ENCODE assay signal across 21 cellular contexts in the genomic region with DNA sequence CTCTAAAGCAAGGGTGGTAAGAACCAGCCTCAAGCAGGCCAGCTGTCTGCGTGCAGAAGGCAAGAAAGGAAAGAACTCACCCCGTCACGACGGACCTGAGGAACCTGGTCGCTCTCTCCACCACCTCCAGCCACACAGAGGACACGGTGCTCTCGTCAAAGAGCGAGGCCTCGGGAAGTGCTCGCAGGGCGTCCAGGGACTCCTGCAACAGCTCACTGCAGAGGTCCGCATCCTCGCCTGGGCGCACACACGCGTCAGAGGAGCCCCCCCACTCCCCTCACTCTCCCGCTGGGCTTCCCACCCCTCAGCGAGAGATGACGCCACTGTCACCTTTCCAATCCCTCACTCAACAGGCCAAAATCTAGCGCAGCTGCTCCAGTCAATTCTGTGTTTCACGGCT. TPM values are rescaled to one million over a fixed set of nuclear protein-coding genes. Genes with fewer than 3 reads are reported as not detected.
DNase-seq lines count a peak whose midpoint lies in the region; ATAC-seq, FAIRE-seq and TF ChIP-seq lines count a peak whose summit lies in the region.
"Had no signal": no experiment of that assay in that cellular context is flagged by ENCODE, and none has a peak within 500 bp of the region (broad histone marks: within the 10 kb centered on the region; RNA-seq: fewer than 3 reads in every experiment).

No MANE protein-coding gene starts in this region.

- H3K27me3 ChIP-seq in H9 (ENCODE audit: insufficient read depth, low read length): no peaks in the 10 kb centered on the region
- no peaks in the 10 kb centered on the region for H3K27me3 ChIP-seq in K562 (ENCODE audit: control insufficient read depth in 2 of 2, insufficient read depth in 2 of 2, low read length in 2 of 2)
- H3K27me3 ChIP-seq: BE2C had no signal

- H2BK120ac ChIP-seq in H9 (ENCODE audit: low read depth, low read length, poor library complexity, severe bottlenecking): no peak overlapping the region

- WGBS in H9 (ENCODE audit: extremely low coverage, insufficient read length, low lambda C conversion rate): no CpG with 5 or more reads among the region's 21 CpGs
- WGBS in K562 (ENCODE audit: insufficient coverage, low coverage, missing lambda C conversion rate): 97% methylated on average over 17 of the region's 21 CpGs

- H3K9me3 ChIP-seq in H9 (ENCODE audit: control insufficient read depth, low read depth, low read length): no peaks in the 10 kb centered on the region
- no peaks in the 10 kb centered on the region for H3K9me3 ChIP-seq in K562 (replicated peaks; ENCODE audit: control insufficient read depth, insufficient read depth, low read depth, low read length)
- H3K9me3 ChIP-seq: BE2C had no signal

- no peak for FAIRE-seq in K562 (lab: Jason Lieb, UNC)
- FAIRE-seq: A204.1, G401.6, GM12892 had no signal

- DNase-seq in H9: no peak
- DNase-seq in K562 (ENCODE audit: extremely low read depth in 1 of 4, low spot score in 3 of 4): no peak
- peak; percentile 81 for DNase-seq in mesenteric fat pad (ENCODE audit: low spot score)
- no peak for DNase-seq in osteocyte (ENCODE audit: extremely low spot score, unreplicated experiment)
- DNase-seq in GDM1 (lab: John Stamatoyannopoulos, UW): no peak
- DNase-seq in ACHN: no peak
- no peak for DNase-seq in DMS 273 (lab: John Stamatoyannopoulos, UW; ENCODE audit: unreplicated experiment)
- DNase-seq: BE2C; CD4-positive, alpha-beta memory T cell; DMS153; DMS79 treated with DMSO at 0.1 percent for 48 hours; EL; GM23248; HCEC 1CT; HFFc6 had no signal

- TF ChIP-seq EP300 in K562 (IDR thresholded peaks at IDR 0.05; ENCODE audit: low read length): no peak

- no peak for TF ChIP-seq CTCF in H9 (conservative IDR thresholded peaks at IDR 0.05)
- TF ChIP-seq CTCF in K562 (IDR thresholded peaks at IDR 0.05 in 2 of 3, conservative IDR thresholded peaks at IDR 0.05 in 1 of 3; ENCODE audit: insufficient read depth in 2 of 3, low read depth in 1 of 3, low read length in 3 of 3): no peak
- no peak for TF ChIP-seq CTCF in osteocyte (IDR thresholded peaks at IDR 0.05)

- in situ Hi-C loops in K562 (cut with MboI) (no loop called here), ACHN (cut with HindIII; ENCODE audit: low pct_ligation_motif_present, low pct_unique_long_range_greater_than_20kb, low sequenced_read_pairs) (no loop called here)

- no peak for TF ChIP-seq POLR2A in K562 (conservative IDR thresholded peaks at IDR 0.05)

- H3K4me3 ChIP-seq in K562: no peak overlapping the region
- H3K4me3 ChIP-seq: GM23248 had no signal

- H2BK5ac ChIP-seq in H9 (ENCODE audit: insufficient read length, low read length): no peak overlapping the region

- no peak for TF ChIP-seq RAD21 in K562 (CRISPR knock-in tag; conservative IDR thresholded peaks at IDR 0.05 in 1 of 2, IDR thresholded peaks at IDR 0.05 in 1 of 2)

- H4K8ac ChIP-seq in H9 (replicated peaks; ENCODE audit: insufficient read length, low read depth, low read length): no peak overlapping the region

- H3K27ac Mint-ChIP-seq in H9 (peak overlapping the region; percentile 44 to 84 (median 69); a peak in 5 of 7 replicates), osteocyte (ENCODE audit: unreplicated experiment) (peak overlapping the region; percentile 56)
- H3K27ac Mint-ChIP-seq: HFFc6 had no signal

- no peak overlapping the region for H3K4ac ChIP-seq in H9 (ENCODE audit: low read depth, low read length)

- H3K79me2 ChIP-seq in H9 (ENCODE audit: insufficient read depth, low read length) (no peaks in the 10 kb centered on the region), K562 (ENCODE audit: control insufficient read depth, insufficient read depth, low read length) (no peaks in the 10 kb centered on the region; the same call in 2 of the 3 replicates)

- H3K9me1 ChIP-seq in K562 (ENCODE audit: control insufficient read depth, insufficient read depth, low read length): no peaks in the 10 kb centered on the region

- intact Hi-C loops in K562 (cut with micrococcal nuclease): no loop called here

- no peak overlapping the region for H2BK20ac ChIP-seq in H9 (ENCODE audit: low read depth, low read length, poor library complexity, severe bottlenecking)

- no peak overlapping the region for H2BK15ac ChIP-seq in H9 (ENCODE audit: low read depth, low read length)

- POLR2A ChIA-PET in K562 (lab: Yijun Ruan, JAX): interaction anchor here (1.3 kb wide), 1 partner anchor 14 kb away, joined by 3 read pairs; no protein-coding TSS in a partner anchor

- H4K20me1 ChIP-seq in H9 (ENCODE audit: control insufficient read depth, insufficient read depth, insufficient read length): no peaks in the 10 kb centered on the region
- H4K20me1 ChIP-seq in K562 (replicated peaks; ENCODE audit: control insufficient read depth, insufficient read depth, low read length): no peaks in the 10 kb centered on the region

- H3K27me3 Mint-ChIP-seq in H9 (ENCODE audit: low read depth) (no peaks in the 10 kb centered on the region), osteocyte (ENCODE audit: unreplicated experiment) (no peaks in the 10 kb centered on the region)
- H3K27me3 Mint-ChIP-seq: CD4-positive, alpha-beta memory T cell had no signal

- no peak overlapping the region for H2BK12ac ChIP-seq in H9 (ENCODE audit: insufficient read length, low read depth, low read length)

- H3K4me1 ChIP-seq in H9 (ENCODE audit: insufficient read depth, low read length) (no peaks in the 10 kb centered on the region), K562 (replicated peaks in 1 of 2; ENCODE audit: control insufficient read depth in 2 of 2, insufficient read depth in 2 of 2, low read length in 2 of 2) (peaks cover 0 to 10% of the 10 kb centered on the region in 2 experiments; a peak in 1 of 5 replicates)
- H3K4me1 ChIP-seq: BE2C had no signal

- CTCF ChIA-PET in K562 (lab: Yijun Ruan, JAX; ENCODE audit: low intra/inter-chr PET ratio): no interaction called here

- H3K4me3 Mint-ChIP-seq in H9 (no peak overlapping the region), osteocyte (ENCODE audit: unreplicated experiment) (no peak overlapping the region)
- H3K4me3 Mint-ChIP-seq: CD4-positive, alpha-beta memory T cell; HFFc6 had no signal

- BruUV-seq in K562 (replicated peaks; lab: Mats Ljungman, UMichigan): no TSS peak

- ATAC-seq in K562 (no peak), HG02763 (IDR thresholded peaks at IDR 0.05; ENCODE audit: unreplicated experiment) (no peak)

- H2AK5ac ChIP-seq in H9 (ENCODE audit: insufficient read length, low read length): no peak overlapping the region

- no peak overlapping the region for H3K56ac ChIP-seq in H9 (ENCODE audit: insufficient read length, low read depth, low read length)

- H3K27ac ChIP-seq in H9 (ENCODE audit: insufficient read length, low read depth, low read length) (no peak overlapping the region), K562 (ENCODE audit: extremely low read depth, low read depth, low read length) (no peak overlapping the region)
- H3K27ac ChIP-seq: C4-2B, GM23248, HL-60 had no signal

- H3K36me3 Mint-ChIP-seq in H9 (ENCODE audit: insufficient read depth in 1 of 3, low read depth in 3 of 3) (peaks cover 37 to 46% (median 40%) of the 10 kb centered on the region in 3 experiments), osteocyte (ENCODE audit: unreplicated experiment) (peaks cover 26% of the 10 kb centered on the region)

- no peak overlapping the region for H4K5ac ChIP-seq in H9 (ENCODE audit: insufficient read length, low read depth, low read length)

- peaks cover 6 to 7% of the 10 kb centered on the region in 2 experiments for H3K4me1 Mint-ChIP-seq in H9
- H3K4me1 Mint-ChIP-seq in osteocyte (ENCODE audit: unreplicated experiment): peaks cover 13% of the 10 kb centered on the region

- H3K36me3 ChIP-seq in K562 (ENCODE audit: control insufficient read depth, insufficient read depth, low read length): peaks cover 69% of the 10 kb centered on the region

- no peak overlapping the region for H3K18ac ChIP-seq in H9 (ENCODE audit: insufficient read length, low read depth, low read length)

- H3K9me3 Mint-ChIP-seq in H9: no peaks in the 10 kb centered on the region
- H3K9me3 Mint-ChIP-seq in osteocyte (ENCODE audit: unreplicated experiment): no peaks in the 10 kb centered on the region
- H3K9me3 Mint-ChIP-seq: CD4-positive, alpha-beta memory T cell; HFFc6 had no signal

- H3K4me2 ChIP-seq in H9 (ENCODE audit: insufficient read depth, insufficient read length, low read length) (no peak overlapping the region), K562 (ENCODE audit: insufficient read depth, low read length) (no peak overlapping the region)

- H3K14ac ChIP-seq in H9 (ENCODE audit: insufficient read depth, low read length): no peak overlapping the region

- H2AFZ ChIP-seq in H9 (ENCODE audit: low read length): no peak overlapping the region
- no peak overlapping the region for H2AFZ ChIP-seq in K562 (ENCODE audit: low read depth, low read length)
- H2AFZ ChIP-seq: GM23248 had no signal

- H3K23me2 ChIP-seq in H9 (ENCODE audit: insufficient read length, low read depth, low read length, poor library complexity, severe bottlenecking): no peaks in the 10 kb centered on the region

- H3K9ac ChIP-seq in H9 (ENCODE audit: extremely low read depth, insufficient read length, low read length) (no peak overlapping the region), K562 (ENCODE audit: insufficient read depth in 1 of 2, low read depth in 2 of 2, low read length in 2 of 2) (no peak overlapping the region)
- H3K9ac ChIP-seq: GM23248 had no signal

- H3K79me1 ChIP-seq in H9 (ENCODE audit: insufficient read depth, low read depth, low read length, poor library complexity, severe bottlenecking): no peaks in the 10 kb centered on the region

- H3T11ph ChIP-seq in H9 (ENCODE audit: low read length): no peak overlapping the region

- H3K23ac ChIP-seq in H9 (ENCODE audit: insufficient read length, low read depth, low read length): no peak overlapping the region

- H4K91ac ChIP-seq in H9 (ENCODE audit: insufficient read length, low read depth, low read length): no peak overlapping the region

RNA-seq across cellular contexts. Expression of a gene that starts 47.8 kb away (rescaled TPM):
- total RNA-seq in H9 (2021) (57.9 and 69.2 TPM in 2 replicates), K562 (2014; rRNA removed) (41.0 and 54.1 TPM in 2 replicates), K562 (2014; rRNA removed; fragmentation: Illumina TruSeq; extraction: Trizol) (48.0 and 52.5 TPM in 2 replicates), K562 (2015; rRNA removed; fragmentation: Illumina TruSeq; extraction: Trizol) (37.5 and 42.6 TPM in 2 replicates), K562 (2021) (66.2 and 76.9 TPM in 2 replicates), mesenteric fat pad (62.2 TPM), osteocyte (89.2 and 94.1 TPM in 2 replicates)
- 310 and 316 TPM in 2 replicates for total RNA-seq in K562 (2011; cell fraction: chromatin; rRNA removed; ENCODE audit: low replicate concordance)
- total RNA-seq in K562 (2011; cell fraction: nucleolus; rRNA removed): 158 and 162 TPM in 2 replicates
- 170 and 175 TPM in 2 replicates for total RNA-seq in K562 (2011; cell fraction: nucleoplasm; rRNA removed)
- polyA plus RNA-seq in K562 (2011; rRNA removed) (30.5 and 33.0 TPM in 2 replicates), K562 (2014; fragmentation: Illumina TruSeq; extraction: Trizol) (60.7 and 84.0 TPM in 2 replicates), K562 (2014; fragmentation: Nextera tagmentation; extraction: Ambion mirVana) (10 to 100 TPM; 10.6 to 12.4 TPM), K562 (2014; rRNA removed) (51.0 and 54.2 TPM in 2 replicates)
- 42.4 and 62.9 TPM in 2 replicates for polyA plus RNA-seq in K562 (2011; cell fraction: cytosol; rRNA removed)
- 132 and 181 TPM in 2 replicates for polyA plus RNA-seq in K562 (2011; cell fraction: nucleus; rRNA removed)
- polyA plus RNA-seq in K562 (2012): 53.5 and 56.7 TPM in 2 replicates
- polyA minus RNA-seq in K562 (2011; rRNA and poly(A)+ RNA removed): 48.8 and 53.7 TPM in 2 replicates
- 53.5 and 57.5 TPM in 2 replicates for polyA minus RNA-seq in K562 (2011; cell fraction: cytosol; rRNA and poly(A)+ RNA removed)
- 74.7 and 99.9 TPM in 2 replicates for polyA minus RNA-seq in K562 (2011; cell fraction: nucleus; rRNA and poly(A)+ RNA removed)
